Comparison of ENCODE assay signal across 15 cellular contexts in the genomic region with DNA sequence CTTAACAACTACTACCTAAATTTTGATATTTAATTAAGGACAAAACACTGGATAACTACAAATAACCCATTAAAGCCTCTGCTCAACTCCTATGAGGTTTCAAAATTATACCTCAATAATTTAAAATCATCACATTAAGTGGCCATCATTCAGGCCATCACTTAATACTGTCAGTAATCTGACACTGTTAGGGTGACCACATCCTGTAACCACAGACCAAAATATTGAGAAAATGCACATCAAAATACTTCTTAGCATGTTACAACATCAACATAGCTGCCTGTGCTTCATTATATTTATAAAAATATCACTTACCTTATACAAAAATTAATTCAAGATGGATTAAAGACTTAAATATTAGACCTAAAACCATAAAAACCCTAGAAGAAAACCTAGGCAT. TPM values are rescaled to one million over a fixed set of nuclear protein-coding genes. Genes with fewer than 3 reads are reported as not detected.
DNase-seq lines count a peak whose midpoint lies in the region; ATAC-seq and TF ChIP-seq lines count a peak whose summit lies in the region.
"Had no signal": no experiment of that assay in that cellular context is flagged by ENCODE, and none has a peak within 500 bp of the region (broad histone marks: within the 10 kb centered on the region; RNA-seq: fewer than 3 reads in every experiment).

No MANE protein-coding gene starts in this region.

- no peaks in the 10 kb centered on the region for H3K27me3 Mint-ChIP-seq in T-helper 2 cell treated with Interferon-gamma antibody and Interleukin-4, amounts not matched to agents 5 μg/mL and 100 μg/mL, for 36 hours (ENCODE audit: low read depth)
- no peaks in the 10 kb centered on the region; the same call in 1 of the 2 replicates for H3K27me3 Mint-ChIP-seq in HFFc6 (ENCODE audit: insufficient read depth)
- H3K27me3 Mint-ChIP-seq: brain; naive thymus-derived CD8-positive, alpha-beta T cell had no signal

- DNase-seq in AG09309 (ENCODE audit: low read depth): peak; percentile 11
- DNase-seq in T-helper 2 cell treated with Interferon-gamma antibody and Interleukin-4, amounts not matched to agents 5 μg/mL and 100 μg/mL, for 36 hours (ENCODE audit: low spot score): no peak
- DNase-seq in HFFc6: no peak
- no peak for DNase-seq in left cardiac atrium
- no peak for DNase-seq in cardiac septum (ENCODE audit: low spot score)
- DNase-seq: activated T-cell treated with anti-CD3 and anti-CD28 coated beads, Interleukin-2, amount 50 U/mL, for 48 hours; BE2C; kidney glomerular epithelial cell; MM.1S; naive thymus-derived CD8-positive, alpha-beta T cell had no signal

- intact Hi-C loops in left cardiac atrium (cut with DNase I) (no loop called here), cardiac septum (cut with DNase I) (no loop called here)

- peaks cover 20% of the 10 kb centered on the region for H3K9me3 Mint-ChIP-seq in T-helper 2 cell treated with Interferon-gamma antibody and Interleukin-4, amounts not matched to agents 5 μg/mL and 100 μg/mL, for 36 hours
- H3K9me3 Mint-ChIP-seq in HFFc6: no peaks in the 10 kb centered on the region; the same call in 1 of the 2 replicates

- H3K27ac Mint-ChIP-seq in T-helper 2 cell treated with Interferon-gamma antibody and Interleukin-4, amounts not matched to agents 5 μg/mL and 100 μg/mL, for 36 hours: peak overlapping the region; percentile 79
- H3K27ac Mint-ChIP-seq in HFFc6: no peak overlapping the region
- H3K27ac Mint-ChIP-seq: brain had no signal

- ATAC-seq in GM18502 (IDR thresholded peaks at IDR 0.05; ENCODE audit: poor library complexity, unreplicated experiment): peak; percentile 63
- peak; percentile 53 for ATAC-seq in HG02938 (IDR thresholded peaks at IDR 0.05; ENCODE audit: unreplicated experiment)
- ATAC-seq in HG03196 (IDR thresholded peaks at IDR 0.05; ENCODE audit: unreplicated experiment): no peak
- no peak for ATAC-seq in left cardiac atrium
- ATAC-seq: naive thymus-derived CD8-positive, alpha-beta T cell had no signal

- H3K4me3 ChIP-seq in AG09309 (ENCODE audit: control insufficient read depth, low read depth, low read length): no peak overlapping the region
- H3K4me3 ChIP-seq: right atrium auricular region had no signal

- peaks cover 65% of the 10 kb centered on the region for H3K36me3 Mint-ChIP-seq in T-helper 2 cell treated with Interferon-gamma antibody and Interleukin-4, amounts not matched to agents 5 μg/mL and 100 μg/mL, for 36 hours (ENCODE audit: low read depth)
- H3K36me3 Mint-ChIP-seq in HFFc6 (ENCODE audit: low read depth): peaks cover 52% of the 10 kb centered on the region

- peaks cover 22% of the 10 kb centered on the region for H3K4me1 Mint-ChIP-seq in T-helper 2 cell treated with Interferon-gamma antibody and Interleukin-4, amounts not matched to agents 5 μg/mL and 100 μg/mL, for 36 hours (ENCODE audit: low read depth)
- H3K4me1 Mint-ChIP-seq in HFFc6 (ENCODE audit: low read depth): no peaks in the 10 kb centered on the region

- TF ChIP-seq CTCF in AG09309 (IDR thresholded peaks at IDR 0.05; ENCODE audit: control insufficient read depth, insufficient read depth, low read depth, low read length, missing control alignments) (no peak), HFFc6 (IDR thresholded peaks at IDR 0.05) (no peak)

- H3K4me3 Mint-ChIP-seq in T-helper 2 cell treated with Interferon-gamma antibody and Interleukin-4, amounts not matched to agents 5 μg/mL and 100 μg/mL, for 36 hours: peak overlapping the region; percentile 59
- H3K4me3 Mint-ChIP-seq in HFFc6: no peak overlapping the region
- H3K4me3 Mint-ChIP-seq: brain had no signal

RNA-seq across cellular contexts. Expression of gene SEM1, which starts 23.3 kb away (rescaled TPM):
- 10 to 100 TPM; 35.0 to 87.7 (median 45.9) TPM for total RNA-seq in HFFc6 (2021; fragmentation: NEBNext Ultra II Directional; extraction: Animal tissue kit (Norgen Biotek cat#: 25700))
- total RNA-seq in left cardiac atrium (10 to 100 TPM; 51.3 to 59.8 TPM), cardiac septum (55.3 TPM)

Comparison
In these comparisons a context has a peak if more than half of its experiments do, and no peak if none do; other contexts are left out.
1. ATAC-seq: peak in GM18502 (single experiment) and HG02938 (single experiment); none in HG03196 (single experiment) and left cardiac atrium (0 of 2).